ENCODE assay signal across 18 cellular contexts in genomic region chr2:16960579-16960978, GRCh38.
DNase-seq lines count a peak whose midpoint lies in the region; ATAC-seq lines count a peak whose summit lies in the region.
"Had no signal": no experiment of that assay in that cellular context is flagged by ENCODE, and none has a peak within 500 bp of the region (broad histone marks: within the 10 kb centered on the region; RNA-seq: fewer than 3 reads in every experiment).

No MANE protein-coding gene starts in this region.

- H3K4me3 Mint-ChIP-seq in activated T-cell treated with anti-CD3 and anti-CD28 coated beads, Interleukin-2, amount 50 U/mL, for 4 hours = no peak overlapping the region
- H3K4me3 Mint-ChIP-seq: CD4-positive, alpha-beta memory T cell; natural killer cell treated with Interleukin-12 subunit alpha and Interleukin-12 subunit beta and Interleukin-15 and Interleukin-18, amount 100 ng/mL, for 72 hours had no signal

- H3K36me3 Mint-ChIP-seq in activated T-cell treated with anti-CD3 and anti-CD28 coated beads, Interleukin-2, amount 50 U/mL, for 4 hours (ENCODE audit: insufficient read depth) = no peaks in the 10 kb centered on the region
- H3K36me3 Mint-ChIP-seq: CD4-positive, alpha-beta memory T cell; natural killer cell treated with Interleukin-12 subunit alpha and Interleukin-12 subunit beta and Interleukin-15 and Interleukin-18, amount 100 ng/mL, for 72 hours had no signal

- no peak overlapping the region for H3K9ac ChIP-seq in mesendoderm (ENCODE audit: low read length)

- no peak overlapping the region for H2BK120ac ChIP-seq in mesendoderm (ENCODE audit: low read depth, low read length)

- H3K4me1 Mint-ChIP-seq in activated T-cell treated with anti-CD3 and anti-CD28 coated beads, Interleukin-2, amount 50 U/mL, for 4 hours (ENCODE audit: low read depth) = no peaks in the 10 kb centered on the region
- H3K4me1 Mint-ChIP-seq: CD4-positive, alpha-beta memory T cell had no signal

- no peak overlapping the region for H3K56ac ChIP-seq in mesendoderm (ENCODE audit: low read length)

- H3K9me3 Mint-ChIP-seq in activated T-cell treated with anti-CD3 and anti-CD28 coated beads, Interleukin-2, amount 50 U/mL, for 4 hours = no peaks in the 10 kb centered on the region

- H2BK5ac ChIP-seq in mesendoderm (ENCODE audit: low read length) = peak overlapping the region; percentile 27

- no peak overlapping the region for H3K4ac ChIP-seq in mesendoderm (ENCODE audit: low read depth, low read length)

- H3K79me1 ChIP-seq in mesendoderm (ENCODE audit: low read length) = no peaks in the 10 kb centered on the region

- ATAC-seq in GM18502 (IDR thresholded peaks at IDR 0.05; ENCODE audit: poor library complexity, unreplicated experiment) = peak; percentile 77
- peak; percentile 54 for ATAC-seq in GM21786 (IDR thresholded peaks at IDR 0.05; ENCODE audit: unreplicated experiment)
- ATAC-seq in HG03442 (IDR thresholded peaks at IDR 0.05; ENCODE audit: unreplicated experiment) = peak; percentile 56
- no peak for ATAC-seq in HG02981 (IDR thresholded peaks at IDR 0.05; ENCODE audit: unreplicated experiment)
- no peak for ATAC-seq in activated T-cell treated with anti-CD3 and anti-CD28 coated beads, Interleukin-2, amount 50 U/mL, for 4 hours
- ATAC-seq: HCT116; natural killer cell treated with Interleukin-12 subunit alpha and Interleukin-12 subunit beta and Interleukin-15 and Interleukin-18, amount 100 ng/mL, for 72 hours had no signal

- DNase-seq in mesendoderm (no peak), NCI-H187 treated with DMSO at 0.1 percent for 48 hours (lab: John Stamatoyannopoulos, UW) (no peak)
- DNase-seq in activated CD4-positive, alpha-beta T cell treated with anti-CD3 and anti-CD28 coated beads, Interleukin-2, amount 50 U/mL, for 48 hours = no peak
- DNase-seq in activated T-cell treated with anti-CD3 and anti-CD28 coated beads, Interleukin-2, amount 50 U/mL, for 4 hours = no peak
- DNase-seq: activated CD4-positive, CD25-positive, alpha-beta regulatory T cell; CD4-positive, alpha-beta memory T cell; hypothalamus; Karpas-422; NCI-H1105; NCI-H2171; NCI-H748 treated with DMSO at 0.1 percent for 48 hours; PC-9 had no signal

- no peak overlapping the region for H3K4me2 ChIP-seq in mesendoderm (ENCODE audit: low read length)
- H3K4me2 ChIP-seq: PC-9 had no signal

- WGBS in mesendoderm (ENCODE audit: extremely low coverage, insufficient coverage, low lambda C conversion rate) = no CpG with 5 or more reads among the region's 3 CpGs

- no peaks in the 10 kb centered on the region for H3K27me3 Mint-ChIP-seq in activated T-cell treated with anti-CD3 and anti-CD28 coated beads, Interleukin-2, amount 50 U/mL, for 4 hours (ENCODE audit: low read depth)
- H3K27me3 Mint-ChIP-seq: CD4-positive, alpha-beta memory T cell; natural killer cell treated with Interleukin-12 subunit alpha and Interleukin-12 subunit beta and Interleukin-15 and Interleukin-18, amount 100 ng/mL, for 72 hours had no signal

- no peak overlapping the region for H3K4me3 ChIP-seq in mesendoderm (ENCODE audit: low read length)
- H3K4me3 ChIP-seq: PC-9 had no signal

- H4K8ac ChIP-seq in mesendoderm (ENCODE audit: low read depth, low read length) = no peak overlapping the region

- no peaks in the 10 kb centered on the region for H3K36me3 ChIP-seq in mesendoderm (ENCODE audit: control insufficient read depth, insufficient read depth, low read length)

- H2AK5ac ChIP-seq in mesendoderm (ENCODE audit: low read length) = no peak overlapping the region

- peak overlapping the region; percentile 33 for H4K5ac ChIP-seq in mesendoderm (ENCODE audit: low read length)

- H3K79me2 ChIP-seq in mesendoderm (ENCODE audit: control insufficient read depth, insufficient read depth, low read length) = no peaks in the 10 kb centered on the region

- H3K27ac ChIP-seq in mesendoderm (ENCODE audit: low read depth, low read length) = peak overlapping the region; percentile 37
- H3K27ac ChIP-seq: PC-9 had no signal

- no peak overlapping the region for H3K23ac ChIP-seq in mesendoderm (ENCODE audit: low read length)

- no peak overlapping the region for H2BK15ac ChIP-seq in mesendoderm (replicated peaks; ENCODE audit: low read depth)

- no peak overlapping the region for H3K18ac ChIP-seq in mesendoderm (ENCODE audit: low read length)

- no peaks in the 10 kb centered on the region for H3K27me3 ChIP-seq in mesendoderm (ENCODE audit: insufficient read depth, low read length, poor library complexity)

- no peaks in the 10 kb centered on the region for H3K4me1 ChIP-seq in mesendoderm (ENCODE audit: control insufficient read depth, low read depth, low read length)

Comparison
In these comparisons a context has a peak if more than half of its experiments do, and no peak if none do; other contexts are left out.
1. ATAC-seq: peak in GM18502 (single experiment), GM21786 (single experiment) and HG03442 (single experiment); none in HG02981 (single experiment) and activated T-cell treated with anti-CD3 and anti-CD28 coated beads, Interleukin-2, amount 50 U/mL, for 4 hours (0 of 2).